ENCODE assay signal across 32 cellular contexts in genomic region chr7:40186586-40186985, GRCh38. TPM values are rescaled to one million over a fixed set of nuclear protein-coding genes. Genes with fewer than 3 reads are reported as not detected.
A peak's percentile ranks its signal among the peaks of the same experiment; 100 is the strongest.
DNase-seq lines count a peak whose midpoint lies in the region; ATAC-seq, FAIRE-seq and TF ChIP-seq lines count a peak whose summit lies in the region.
"Had no signal": no experiment of that assay in that cellular context is flagged by ENCODE, and none has a peak within 500 bp of the region (broad histone marks: within the 10 kb centered on the region; RNA-seq: fewer than 3 reads in every experiment).

No MANE protein-coding gene starts in this region.

- H3K36me3 Mint-ChIP-seq in glutamatergic neuron (ENCODE audit: unreplicated experiment): no peaks in the 10 kb centered on the region
- H3K36me3 Mint-ChIP-seq: activated CD4-positive, alpha-beta memory T cell treated with anti-CD3 and anti-CD28 coated beads for 36 hours had no signal

- H3K4me1 ChIP-seq in A673 (ENCODE audit: insufficient read depth, low read length, poor library complexity, severe bottlenecking): no peaks in the 10 kb centered on the region
- H3K4me1 ChIP-seq: adrenal gland, breast epithelium, parathyroid adenoma, sigmoid colon, suprapubic skin, uterus had no signal

- H3K27me3 Mint-ChIP-seq in glutamatergic neuron (ENCODE audit: unreplicated experiment): no peaks in the 10 kb centered on the region
- H3K27me3 Mint-ChIP-seq: activated CD4-positive, alpha-beta memory T cell treated with anti-CD3 and anti-CD28 coated beads for 36 hours; CD4-positive, CD25-positive, alpha-beta regulatory T cell; naive thymus-derived CD4-positive, alpha-beta T cell had no signal

- no peaks in the 10 kb centered on the region for H3K36me3 ChIP-seq in A673 (ENCODE audit: insufficient read depth, low read length, poor library complexity, severe bottlenecking)
- H3K36me3 ChIP-seq: adrenal gland, breast epithelium, suprapubic skin, uterus had no signal

- H3K4me3 ChIP-seq in A673 (ENCODE audit: low read depth, low read length, poor library complexity, severe bottlenecking): no peak overlapping the region
- H3K4me3 ChIP-seq: adrenal gland, breast epithelium, sigmoid colon, suprapubic skin, uterus had no signal

- no peak overlapping the region for H3K4me3 Mint-ChIP-seq in glutamatergic neuron (ENCODE audit: unreplicated experiment)
- H3K4me3 Mint-ChIP-seq: activated CD4-positive, alpha-beta memory T cell treated with anti-CD3 and anti-CD28 coated beads for 36 hours; CD4-positive, CD25-positive, alpha-beta regulatory T cell; naive thymus-derived CD4-positive, alpha-beta T cell; T-helper 1 cell treated with Interleukin-12 subunit alpha and Interleukin-12 subunit beta and Interleukin-4 antibody, amounts not matched to agents 30 μg/mL and 1 μg/mL, for 36 hours had no signal

- no peak for TF ChIP-seq POLR2A in H54 (IDR thresholded peaks at IDR 0.05; ENCODE audit: low read depth, low read length)

- no TSS peak for BruUV-seq in A673 (replicated peaks; lab: Mats Ljungman, UMichigan)

- ATAC-seq in HG03045 (IDR thresholded peaks at IDR 0.05; ENCODE audit: unreplicated experiment): no peak
- ATAC-seq: left cardiac atrium; naive thymus-derived CD4-positive, alpha-beta T cell had no signal

- intact Hi-C loops in A673 (cut with micrococcal nuclease; ENCODE audit: unreplicated experiment): no loop called here

- no peak overlapping the region for H3K27ac ChIP-seq in A673 (ENCODE audit: low read depth, low read length, poor library complexity, severe bottlenecking)
- H3K27ac ChIP-seq: adrenal gland, breast epithelium, parathyroid adenoma, sigmoid colon, suprapubic skin, uterus, VCaP had no signal

- in situ Hi-C loops in SK-MEL-5 (cut with HindIII; ENCODE audit: low pct_unique_long_range_greater_than_20kb, low sequenced_read_pairs): no loop called here

- DNase-seq in A673 (ENCODE audit: low spot score) (no peak), H54 (ENCODE audit: insufficient read length, low spot score) (no peak), SK-MEL-5 (ENCODE audit: low read depth, low spot score) (peak; percentile 19), glutamatergic neuron (no peak), kidney glomerular epithelial cell (lab: John Stamatoyannopoulos, UW) (no peak), AG08395 (ENCODE audit: low spot score) (no peak), HPDE6-E6E7 (ENCODE audit: extremely low spot score) (no peak)
- DNase-seq: activated CD4-positive, alpha-beta memory T cell treated with anti-CD3 and anti-CD28 coated beads for 36 hours; activated gamma-delta T cell treated with Interleukin-2 at 50 U/mL for 16 hours; activated T-cell treated with anti-CD3 and anti-CD28 coated beads for 4 hours; adrenal gland; CD4-positive, CD25-positive, alpha-beta regulatory T cell; cortex of kidney; DMS153; hippocampal formation; left cardiac atrium; mesenchymal stem cell; naive thymus-derived CD4-positive, alpha-beta T cell; NCI-H187 treated with DMSO at 0.1 percent for 48 hours; NCI-H226; NCI-H82; OCI-M1; SIG-M5; sigmoid colon; uterus had no signal

- POLR2A ChIA-PET in A673 (lab: Charles Lee; ENCODE audit: low non-redundant PET): no interaction called here

- peak; percentile 38 for FAIRE-seq in H54 (lab: Jason Lieb, UNC)
- FAIRE-seq: endometrium had no signal

- H3K27ac Mint-ChIP-seq in glutamatergic neuron (ENCODE audit: unreplicated experiment): no peak overlapping the region
- H3K27ac Mint-ChIP-seq: activated CD4-positive, alpha-beta memory T cell treated with anti-CD3 and anti-CD28 coated beads for 36 hours; CD4-positive, CD25-positive, alpha-beta regulatory T cell; naive thymus-derived CD4-positive, alpha-beta T cell; T-helper 1 cell treated with Interleukin-12 subunit alpha and Interleukin-12 subunit beta and Interleukin-4 antibody, amounts not matched to agents 30 μg/mL and 1 μg/mL, for 36 hours had no signal

- H3K4me1 Mint-ChIP-seq in glutamatergic neuron (ENCODE audit: low read depth, unreplicated experiment): no peaks in the 10 kb centered on the region
- H3K4me1 Mint-ChIP-seq: CD4-positive, CD25-positive, alpha-beta regulatory T cell; naive thymus-derived CD4-positive, alpha-beta T cell had no signal

- TF ChIP-seq CTCF in A673 (conservative IDR thresholded peaks at IDR 0.05; ENCODE audit: low read depth, low read length) (0 out of 2 replicates have a peak, but pooled peaks have one; percentile 18), glutamatergic neuron (IDR thresholded peaks at IDR 0.05; ENCODE audit: partially characterized antibody, unreplicated experiment) (peak; percentile 11)

- H3K27me3 ChIP-seq in A673 (replicated peaks; ENCODE audit: insufficient read depth, low read depth, low read length, poor library complexity): no peaks in the 10 kb centered on the region
- H3K27me3 ChIP-seq: adrenal gland, breast epithelium, sigmoid colon, suprapubic skin, uterus had no signal

- H3K9me3 ChIP-seq in A673 (ENCODE audit: low read depth, low read length, poor library complexity, severe bottlenecking): no peaks in the 10 kb centered on the region
- H3K9me3 ChIP-seq: adrenal gland, breast epithelium, sigmoid colon, suprapubic skin, uterus had no signal

- no peaks in the 10 kb centered on the region for H3K9me3 Mint-ChIP-seq in glutamatergic neuron (ENCODE audit: unreplicated experiment)
- H3K9me3 Mint-ChIP-seq: activated CD4-positive, alpha-beta memory T cell treated with anti-CD3 and anti-CD28 coated beads for 36 hours; T-helper 1 cell treated with Interleukin-12 subunit alpha and Interleukin-12 subunit beta and Interleukin-4 antibody, amounts not matched to agents 30 μg/mL and 1 μg/mL, for 36 hours had no signal

- CTCF ChIA-PET in A673 (lab: Charles Lee): no interaction called here

RNA-seq across cellular contexts. Expression of gene SUGCT, which starts 51.8 kb away (rescaled TPM):
- total RNA-seq in A673 (2021) (1.5 and 2.5 TPM in 2 replicates), glutamatergic neuron (ENCODE audit: unreplicated experiment) (1.2 TPM)
- total RNA-seq in SK-MEL-5 (2014; rRNA removed; shearing (Covaris generic)): 14.4 and 14.6 TPM in 2 replicates
- 6.8 and 8.7 TPM in 2 replicates for polyA plus RNA-seq in SK-MEL-5 (2015; cell fraction: cytosol; rRNA removed)
- polyA plus RNA-seq in SK-MEL-5 (2015; cell fraction: nucleus; rRNA removed): 1.7 and 2.6 TPM in 2 replicates
- total RNA-seq: CD4-positive, CD25-positive, alpha-beta regulatory T cell had no signal

RNA-seq across cellular contexts. Expression of gene MPLKIP, which starts 52.2 kb away (rescaled TPM):
- total RNA-seq in A673 (2021): 43.8 and 49.0 TPM in 2 replicates
- total RNA-seq in SK-MEL-5 (2014; rRNA removed; shearing (Covaris generic)): 36.6 and 37.8 TPM in 2 replicates
- polyA plus RNA-seq in SK-MEL-5 (2015; cell fraction: cytosol; rRNA removed): 113 and 146 TPM in 2 replicates
- polyA plus RNA-seq in SK-MEL-5 (2015; cell fraction: nucleus; rRNA removed): 33.4 and 59.3 TPM in 2 replicates
- 29.9 TPM for total RNA-seq in glutamatergic neuron (ENCODE audit: unreplicated experiment)
